ENCODE assay signal across 8 cellular contexts in genomic region chr5:72355706-72356299, GRCh38. TPM values are rescaled to one million over a fixed set of nuclear protein-coding genes. Genes with fewer than 3 reads are reported as not detected.
DNase-seq lines count a peak whose midpoint lies in the region; ATAC-seq and TF ChIP-seq lines count a peak whose summit lies in the region.

No MANE protein-coding gene starts in this region.

- H3K4me3 ChIP-seq in retinal pigment epithelial cell (ENCODE audit: low read length), result no peak overlapping the region

- DNase-seq in NCI-H1417 (lab: John Stamatoyannopoulos, UW) (peak in 2 of 3 experiments; percentile 12 to 50), NCI-H1417 treated with DMSO at 0.1 percent for 48 hours (lab: John Stamatoyannopoulos, UW) (no peak), SK-N-DZ (ENCODE audit: low spot score) (peak; percentile 43), globus pallidus (ENCODE audit: low spot score) (peak; percentile 55), retinal pigment epithelial cell (ENCODE audit: low read depth) (no peak)
- no peak for DNase-seq in stimulated activated CD4-positive, alpha-beta T cell treated with anti-CD3 and anti-CD28 coated beads, Interleukin-4, amount 100 ng/mL, for 1 hour
- no peak for DNase-seq in activated CD4-positive, alpha-beta T cell treated with anti-CD3 and anti-CD28 coated beads for 48 hours

- no peak for ATAC-seq in HG02884 (IDR thresholded peaks at IDR 0.05; ENCODE audit: unreplicated experiment)

- peak; percentile 68 for TF ChIP-seq CTCF in retinal pigment epithelial cell (conservative IDR thresholded peaks at IDR 0.05; ENCODE audit: low read depth, low read length)

RNA-seq across cellular contexts. Expression of gene PTCD2, which starts 35.6 kb away (rescaled TPM):
- polyA plus RNA-seq in SK-N-DZ (2014; cell fraction: cytosol; rRNA removed), result 10.3 and 20.1 TPM in 2 replicates
- 23.9 and 25.8 TPM in 2 replicates for polyA plus RNA-seq in SK-N-DZ (2014; cell fraction: nucleus; rRNA removed)

RNA-seq across cellular contexts. Expression of gene MRPS27, which starts 35.8 kb away (rescaled TPM):
- 137 and 146 TPM in 2 replicates for polyA plus RNA-seq in SK-N-DZ (2014; cell fraction: cytosol; rRNA removed)
- polyA plus RNA-seq in SK-N-DZ (2014; cell fraction: nucleus; rRNA removed), result 58.5 and 66.6 TPM in 2 replicates

Comparison
In these comparisons a context has a peak if more than half of its experiments do, and no peak if none do; other contexts are left out.
1. DNase-seq: peak in NCI-H1417 (2 of 3), SK-N-DZ (single experiment) and globus pallidus (single experiment); none in NCI-H1417 treated with DMSO at 0.1 percent for 48 hours (single experiment), retinal pigment epithelial cell (single experiment), stimulated activated CD4-positive, alpha-beta T cell treated with anti-CD3 and anti-CD28 coated beads, Interleukin-4, amount 100 ng/mL, for 1 hour (single experiment) and activated CD4-positive, alpha-beta T cell treated with anti-CD3 and anti-CD28 coated beads for 48 hours (single experiment).